11 cellular contexts compared by ENCODE assay signal in genomic region chr1:184827600-184828368, GRCh38.
DNase-seq lines count a peak whose midpoint lies in the region; ATAC-seq and TF ChIP-seq lines count a peak whose summit lies in the region.
"Had no signal": no experiment of that assay in that cellular context is flagged by ENCODE, and none has a peak within 500 bp of the region (broad histone marks: within the 10 kb centered on the region; RNA-seq: fewer than 3 reads in every experiment).

No MANE protein-coding gene starts in this region.

- H3K36me3 ChIP-seq in BJ (ENCODE audit: control insufficient read depth, insufficient read depth, low read length) (peaks cover 2% of the 10 kb centered on the region), Panc1 (ENCODE audit: control insufficient read depth, insufficient read depth, low read length) (no peaks in the 10 kb centered on the region)

- peaks cover 8 to 10% of the 10 kb centered on the region in 2 donors for H3K36me3 Mint-ChIP-seq in activated T-cell treated with anti-CD3 and anti-CD28 coated beads, Interleukin-2, amount 50 U/mL, for 72 hours (ENCODE audit: insufficient read depth in 2 of 2)
- H3K36me3 Mint-ChIP-seq: naive B cell had no signal

- no peaks in the 10 kb centered on the region for H3K27me3 Mint-ChIP-seq in activated T-cell treated with anti-CD3 and anti-CD28 coated beads, Interleukin-2, amount 50 U/mL, for 72 hours (ENCODE audit: low read depth)
- H3K27me3 Mint-ChIP-seq: naive B cell had no signal

- no peak overlapping the region for H3K4me3 ChIP-seq in BJ (ENCODE audit: low read depth, low read length)
- H3K4me3 ChIP-seq in Panc1 (ENCODE audit: low read depth in 2 of 2, low read length in 2 of 2): no peak overlapping the region
- no peak overlapping the region for H3K4me3 ChIP-seq in lower leg skin (ENCODE audit: low read depth, poor library complexity, severe bottlenecking)

- no TSS peak for BruUV-seq in Panc1 (replicated peaks; lab: Mats Ljungman, UMichigan)

- H3K27ac ChIP-seq in Panc1 (ENCODE audit: low read length): no peak overlapping the region

- H3K4me3 Mint-ChIP-seq in activated T-cell treated with anti-CD3 and anti-CD28 coated beads, Interleukin-2, amount 50 U/mL, for 72 hours: no peak overlapping the region
- H3K4me3 Mint-ChIP-seq: naive B cell had no signal

- in situ Hi-C loops in Panc1 (cut with HindIII; ENCODE audit: low pct_unique_long_range_greater_than_20kb, low sequenced_read_pairs): no loop called here

- TF ChIP-seq CTCF in BJ (IDR thresholded peaks at IDR 0.05; ENCODE audit: insufficient read depth, low read depth, low read length) (no peak), Panc1 (IDR thresholded peaks at IDR 0.05) (no peak), lower leg skin (IDR thresholded peaks at IDR 0.05) (no peak)

- DNase-seq in BJ (ENCODE audit: low read depth): peak; percentile 32
- DNase-seq in Panc1 (ENCODE audit: low read depth, low spot score): no peak
- DNase-seq in fibroblast of peridontal ligament (ENCODE audit: extremely low read depth): peak; percentile 57
- peak; percentile 55 for DNase-seq in non-pigmented ciliary epithelial cell (ENCODE audit: low read depth)
- DNase-seq in activated T-cell treated with anti-CD3 and anti-CD28 coated beads, Interleukin-2, amount 50 U/mL, for 72 hours: no peak
- DNase-seq in NCI-H1417 treated with DMSO at 0.1 percent for 48 hours (lab: John Stamatoyannopoulos, UW): no peak
- DNase-seq in lower leg skin (ENCODE audit: low spot score in 2 of 2): no peak
- DNase-seq: activated CD4-positive, CD25-positive, alpha-beta regulatory T cell treated with anti-CD3 and anti-CD28 coated beads, Interleukin-2, amount 50 U/mL, for 72 hours; naive B cell; NCI-H345 had no signal

- intact Hi-C loops in Panc1 (cut with micrococcal nuclease; ENCODE audit: unreplicated experiment) (no loop called here), lower leg skin (cut with DNase I; ENCODE audit: low total_unique reads) (no loop called here)

- H3K27me3 ChIP-seq in BJ (ENCODE audit: control insufficient read depth, insufficient read depth, low read length): no peaks in the 10 kb centered on the region
- H3K27me3 ChIP-seq in Panc1 (ENCODE audit: control insufficient read depth, insufficient read depth, low read length): no peaks in the 10 kb centered on the region

- no peaks in the 10 kb centered on the region for H3K9me3 Mint-ChIP-seq in activated T-cell treated with anti-CD3 and anti-CD28 coated beads, Interleukin-2, amount 50 U/mL, for 72 hours
- H3K9me3 Mint-ChIP-seq: naive B cell had no signal

- TF ChIP-seq POLR2A in lower leg skin (IDR thresholded peaks at IDR 0.05): no peak

- WGBS in lower leg skin, 2 donors: 66 to 70% methylated on average over 8 of the region's 8 CpGs

- CTCF ChIA-PET in BJ (lab: Yijun Ruan, JAX): interaction anchor here (0.6 to 1.2 kb wide), 2 partner anchors 23 to 244 kb away, joined by 3 read pairs; no protein-coding TSS in a partner anchor
- CTCF ChIA-PET in Panc1 (lab: Charles Lee): no interaction called here

- no peaks in the 10 kb centered on the region for H3K4me1 ChIP-seq in Panc1 (ENCODE audit: control insufficient read depth, insufficient read depth, low read length)

- 0 out of 2 replicates have a peak, but pooled peaks have one; percentile 51 for ATAC-seq in Panc1
- ATAC-seq in activated T-cell treated with anti-CD3 and anti-CD28 coated beads, Interleukin-2, amount 50 U/mL, for 72 hours (replicated peaks in 1 of 2): no peak
- ATAC-seq in GM18861 (IDR thresholded peaks at IDR 0.05; ENCODE audit: unreplicated experiment): no peak

- H3K4me1 Mint-ChIP-seq in activated T-cell treated with anti-CD3 and anti-CD28 coated beads, Interleukin-2, amount 50 U/mL, for 72 hours (ENCODE audit: low read depth): peaks cover 23% of the 10 kb centered on the region

- no peaks in the 10 kb centered on the region for H3K9me3 ChIP-seq in Panc1 (ENCODE audit: control insufficient read depth, insufficient read depth, low read depth, low read length)

- no peak overlapping the region for H3K27ac Mint-ChIP-seq in activated T-cell treated with anti-CD3 and anti-CD28 coated beads, Interleukin-2, amount 50 U/mL, for 72 hours
- H3K27ac Mint-ChIP-seq: naive B cell had no signal

- POLR2A ChIA-PET in BJ (lab: Charles Lee): interaction anchor here (0.6 to 0.7 kb wide), 2 partner anchors 181 to 387 kb away, joined by 3 to 8 read pairs; no protein-coding TSS in a partner anchor
- POLR2A ChIA-PET in Panc1 (lab: Charles Lee): interaction anchor here (0.6 kb wide), 2 partner anchors 9 to 151 kb away, joined by 7 to 8 read pairs; no protein-coding TSS in a partner anchor

Comparison
In these comparisons a context has a peak if more than half of its experiments do, and no peak if none do; other contexts are left out.
1. DNase-seq: peak in BJ (single experiment), fibroblast of peridontal ligament (single experiment) and non-pigmented ciliary epithelial cell (single experiment); none in Panc1 (single experiment), activated T-cell treated with anti-CD3 and anti-CD28 coated beads, Interleukin-2, amount 50 U/mL, for 72 hours (0 of 2), NCI-H1417 treated with DMSO at 0.1 percent for 48 hours (single experiment) and lower leg skin (0 of 2).